ENCODE assay signal across 20 cellular contexts in the genomic region with DNA sequence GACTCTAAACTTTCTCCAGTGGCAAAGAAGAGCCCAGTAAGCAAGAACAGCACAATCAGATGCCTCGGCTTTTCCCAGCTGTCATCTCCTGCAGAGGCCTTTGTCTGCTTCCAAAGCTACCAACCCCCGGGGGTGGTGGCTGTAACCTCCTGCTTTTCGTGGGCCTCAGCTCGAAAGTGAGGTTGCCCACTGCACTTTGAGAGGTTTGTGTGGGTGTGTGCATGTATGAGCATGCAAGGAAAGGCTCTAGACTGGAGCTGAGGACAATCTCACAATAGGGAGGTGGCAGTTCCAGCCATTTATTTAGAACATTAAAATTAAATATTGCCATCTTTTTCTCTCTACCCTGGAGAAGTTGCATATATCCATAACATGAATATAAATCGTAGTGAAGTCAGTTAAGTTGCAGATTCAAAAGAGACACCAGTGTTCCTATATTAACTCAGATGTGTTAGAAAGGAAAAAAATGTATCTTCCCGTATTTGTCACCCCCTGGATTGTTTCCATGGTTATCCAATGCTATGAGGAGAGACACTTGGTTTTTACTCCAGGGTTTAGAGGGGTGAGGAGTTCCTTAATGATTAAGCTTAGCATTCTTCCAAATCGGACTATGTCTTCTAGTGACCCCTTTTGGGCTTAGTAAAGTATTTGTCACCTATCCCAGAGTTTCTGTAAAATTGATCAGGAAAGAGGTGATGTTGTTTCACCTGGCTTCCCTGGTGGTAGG.
DNase-seq lines count a peak whose midpoint lies in the region; ATAC-seq, FAIRE-seq and TF ChIP-seq lines count a peak whose summit lies in the region.
"Had no signal": no experiment of that assay in that cellular context is flagged by ENCODE, and none has a peak within 500 bp of the region (broad histone marks: within the 10 kb centered on the region; RNA-seq: fewer than 3 reads in every experiment).

No MANE protein-coding gene starts in this region.

- POLR2A ChIA-PET in HEK293 (lab: Yijun Ruan, JAX) = no interaction called here

- peak; percentile 68 for DNase-seq in mammary epithelial cell
- DNase-seq in keratinocyte (ENCODE audit: low read depth, low spot score) = no peak
- DNase-seq in trophoblast cell = no peak
- no peak for DNase-seq in activated CD8-positive, alpha-beta memory T cell treated with anti-CD3 and anti-CD28 coated beads, Interleukin-2, amount 50 U/mL, for 4 hours
- DNase-seq in substantia nigra (lab: John Stamatoyannopoulos, UW) = no peak
- DNase-seq: BE2C; CD4-positive, alpha-beta memory T cell; H7; KBM-7; NCI-H1105 treated with DMSO at 0.1 percent for 48 hours; NCI-H187 treated with DMSO at 0.1 percent for 48 hours; NCI-H2171; NCI-H446 treated with DMSO at 0.1 percent for 48 hours; NCI-H774; SHP77 had no signal

- H3K79me2 ChIP-seq in mammary epithelial cell (ENCODE audit: insufficient read depth, low read length) (no peaks in the 10 kb centered on the region), keratinocyte (ENCODE audit: control insufficient read depth, insufficient read depth, low read length) (no peaks in the 10 kb centered on the region), trophoblast cell (ENCODE audit: control insufficient read depth, insufficient read depth, low read length, poor library complexity) (peaks cover 2% of the 10 kb centered on the region)

- in situ Hi-C loops in mammary epithelial cell (cut with MboI; ENCODE audit: low sequenced_read_pairs in 2 of 2) = no loop called here

- dilution Hi-C loops in mammary epithelial cell (cut with HindIII; ENCODE audit: low sequenced_read_pairs) = loop anchor here (5.0 kb wide), 1 partner anchor 86 kb away; no protein-coding TSS in a partner anchor
- dilution Hi-C loops in keratinocyte (cut with MboI; ENCODE audit: extremely low pct_ligation_motif_present, low sequenced_read_pairs) = no loop called here

- H2BK120ac ChIP-seq in trophoblast cell (ENCODE audit: insufficient read depth, low read length, poor library complexity) = peak overlapping the region; percentile 57

- H3K36me3 ChIP-seq in HEK293 (ENCODE audit: control insufficient read depth in 2 of 2, insufficient read depth in 1 of 2, low read length in 2 of 2) (no peaks in the 10 kb centered on the region), mammary epithelial cell (ENCODE audit: insufficient read depth, low read length) (no peaks in the 10 kb centered on the region), keratinocyte (ENCODE audit: control insufficient read depth in 2 of 2, extremely low read depth in 1 of 2, insufficient read depth in 2 of 2, low read length in 2 of 2) (no peaks in the 10 kb centered on the region), trophoblast cell (ENCODE audit: control insufficient read depth in 1 of 2, insufficient read depth in 2 of 2, low read length in 2 of 2) (no peaks in the 10 kb centered on the region)
- H3K36me3 ChIP-seq: BE2C had no signal

- TF ChIP-seq CTCF in HEK293 (tag by site-specific recombination; IDR thresholded peaks at IDR 0.05) (no peak), mammary epithelial cell (conservative IDR thresholded peaks at IDR 0.05 in 1 of 2, IDR thresholded peaks at IDR 0.05 in 1 of 2; ENCODE audit: extremely low read depth in 1 of 2, insufficient read depth in 1 of 2, low read depth in 1 of 2, low read length in 2 of 2) (no peak), keratinocyte (optimal IDR thresholded peaks at IDR 0.05 in 1 of 3, IDR thresholded peaks at IDR 0.05 in 1 of 3, conservative IDR thresholded peaks at IDR 0.05 in 1 of 3; ENCODE audit: extremely low read depth in 1 of 3, insufficient read depth in 2 of 3, low read length in 3 of 3) (no peak)

- H3K18ac ChIP-seq in trophoblast cell (ENCODE audit: low read length) = no peak overlapping the region

- H4K91ac ChIP-seq in trophoblast cell (ENCODE audit: low read depth, low read length) = peak overlapping the region; percentile 68

- H2BK12ac ChIP-seq in trophoblast cell (ENCODE audit: low read length) = peak overlapping the region; percentile 84

- H2AK5ac ChIP-seq in trophoblast cell (ENCODE audit: low read length) = peak overlapping the region; percentile 55

- H3K4me3 ChIP-seq in HEK293 (ENCODE audit: low read depth, low read length) = no peak overlapping the region
- H3K4me3 ChIP-seq in mammary epithelial cell (replicated peaks in 1 of 3; ENCODE audit: insufficient read depth in 1 of 3, low read depth in 2 of 3, low read length in 3 of 3) = no peak overlapping the region
- peak overlapping the region in 1 of 3 experiments; percentile 6 for H3K4me3 ChIP-seq in keratinocyte (ENCODE audit: control insufficient read depth in 2 of 3, extremely low read depth in 1 of 3, insufficient read depth in 2 of 3, low read depth in 1 of 3, low read length in 3 of 3)
- no peak overlapping the region for H3K4me3 ChIP-seq in trophoblast cell (ENCODE audit: low read depth, low read length)

- H3K9ac ChIP-seq in mammary epithelial cell (ENCODE audit: insufficient read depth, low read length) = peak overlapping the region; percentile 43
- H3K9ac ChIP-seq in keratinocyte (ENCODE audit: control insufficient read depth, extremely low read depth, insufficient read depth, low read length) = peak overlapping the region; percentile 60
- no peak overlapping the region for H3K9ac ChIP-seq in trophoblast cell (ENCODE audit: low read length)

- H3K9me3 ChIP-seq in HEK293 (ENCODE audit: control insufficient read depth, insufficient read depth, low read depth, low read length) (no peaks in the 10 kb centered on the region), mammary epithelial cell (replicated peaks; ENCODE audit: insufficient read depth, low read length) (no peaks in the 10 kb centered on the region), keratinocyte (ENCODE audit: control insufficient read depth, low read depth, low read length) (no peaks in the 10 kb centered on the region), trophoblast cell (ENCODE audit: insufficient read depth, low read depth, low read length) (no peaks in the 10 kb centered on the region)
- H3K9me3 ChIP-seq: BE2C had no signal

- FAIRE-seq in keratinocyte (lab: Jason Lieb, UNC) = peak; percentile 52

- intact Hi-C loops in mammary epithelial cell (cut with micrococcal nuclease) = loop anchor here (1.0 to 5.0 kb wide), 4 partner anchors 94 to 784 kb away; no protein-coding TSS in a partner anchor

- H3K4me1 ChIP-seq in HEK293 (ENCODE audit: control insufficient read depth, insufficient read depth, low read length) (no peaks in the 10 kb centered on the region), mammary epithelial cell (ENCODE audit: insufficient read depth, low read length) (peaks cover 38% of the 10 kb centered on the region), keratinocyte (ENCODE audit: control insufficient read depth, extremely low read depth, insufficient read depth, low read length) (peaks cover 44% of the 10 kb centered on the region), trophoblast cell (ENCODE audit: control insufficient read depth in 1 of 2, insufficient read depth in 2 of 2, low read length in 2 of 2) (peaks cover 3 to 5% of the 10 kb centered on the region in 2 experiments)
- H3K4me1 ChIP-seq: BE2C had no signal

- 15% methylated on average over 7 of the region's 7 CpGs for WGBS in mammary epithelial cell (ENCODE audit: low coverage, missing lambda C conversion rate)
- WGBS in trophoblast cell (ENCODE audit: extremely low coverage, insufficient coverage, insufficient read length) = no CpG with 5 or more reads among the region's 7 CpGs

- H3K9me1 ChIP-seq in keratinocyte (ENCODE audit: control insufficient read depth, extremely low read depth, insufficient read depth, low read length) = no peaks in the 10 kb centered on the region

- H3K27ac ChIP-seq in HEK293 (ENCODE audit: extremely low read depth, low read depth, low read length) (no peak overlapping the region), mammary epithelial cell (ENCODE audit: insufficient read depth, low read depth, low read length) (peak overlapping the region; percentile 94), keratinocyte (ENCODE audit: control insufficient read depth, insufficient read depth, low read length) (peak overlapping the region; percentile 88), trophoblast cell (ENCODE audit: low read depth, low read length) (no peak overlapping the region), substantia nigra (ENCODE audit: low read depth, low read length, poor library complexity, severe bottlenecking) (no peak overlapping the region)
- H3K27ac ChIP-seq: HL-60 had no signal

- peaks cover 20% of the 10 kb centered on the region for H3K79me1 ChIP-seq in trophoblast cell (ENCODE audit: low read length)

- H3K27me3 ChIP-seq in mammary epithelial cell (ENCODE audit: insufficient read depth, low read length) = no peaks in the 10 kb centered on the region
- no peaks in the 10 kb centered on the region for H3K27me3 ChIP-seq in keratinocyte (ENCODE audit: control insufficient read depth, extremely low read depth, insufficient read depth, low read length)
- no peaks in the 10 kb centered on the region for H3K27me3 ChIP-seq in trophoblast cell (ENCODE audit: insufficient read depth, low read length)
- H3K27me3 ChIP-seq: BE2C had no signal

- H3K14ac ChIP-seq in trophoblast cell (ENCODE audit: low read length) = no peak overlapping the region

- TSS peak; percentile 90 for BruUV-seq in mammary epithelial cell (replicated peaks; lab: Mats Ljungman, UMichigan)

- no peak overlapping the region for H3K23ac ChIP-seq in trophoblast cell (ENCODE audit: low read length)

- CTCF ChIA-PET in HEK293 (lab: Yijun Ruan, JAX) = interaction anchor here (0.7 to 1.4 kb wide), 2 partner anchors 81 to 154 kb away, joined by 3 to 5 read pairs; no protein-coding TSS in a partner anchor
- CTCF ChIA-PET in mammary epithelial cell (lab: Charles Lee; ENCODE audit: low non-redundant PET) = interaction anchor here (0.5 to 0.8 kb wide), 3 partner anchors 41 to 689 kb away, joined by 3 to 5 read pairs (median 3); no protein-coding TSS in a partner anchor

- peak overlapping the region; percentile 25 for H4K8ac ChIP-seq in trophoblast cell (ENCODE audit: low read depth, low read length)

- peak overlapping the region; percentile 68 for H3K4me2 ChIP-seq in mammary epithelial cell (ENCODE audit: insufficient read depth, low read depth, low read length)
- peak overlapping the region; percentile 52 for H3K4me2 ChIP-seq in keratinocyte (ENCODE audit: control insufficient read depth, extremely low read depth, insufficient read depth, low read depth, low read length)
- H3K4me2 ChIP-seq in trophoblast cell (ENCODE audit: low read length) = no peak overlapping the region

- H2AFZ ChIP-seq in mammary epithelial cell (ENCODE audit: low read depth, low read length) = peak overlapping the region; percentile 54
- H2AFZ ChIP-seq in keratinocyte (ENCODE audit: control insufficient read depth, low read length) = peak overlapping the region; percentile 54
- H2AFZ ChIP-seq in trophoblast cell (ENCODE audit: insufficient read depth, low read length, poor library complexity) = no peak overlapping the region

- H2BK5ac ChIP-seq in trophoblast cell (ENCODE audit: low read depth, low read length, poor library complexity) = no peak overlapping the region

- H3K4ac ChIP-seq in trophoblast cell (ENCODE audit: low read depth, low read length) = no peak overlapping the region

- no peaks in the 10 kb centered on the region for H4K20me1 ChIP-seq in mammary epithelial cell (ENCODE audit: insufficient read depth, low read length)
- H4K20me1 ChIP-seq in keratinocyte (ENCODE audit: control insufficient read depth, extremely low read depth, insufficient read depth, low read length) = no peaks in the 10 kb centered on the region

- no peak overlapping the region for H4K12ac ChIP-seq in trophoblast cell (ENCODE audit: low read depth, low read length)

- ATAC-seq in GM21423 (IDR thresholded peaks at IDR 0.05; ENCODE audit: unreplicated experiment) = no peak
- no peak for ATAC-seq in HG02642 (IDR thresholded peaks at IDR 0.05; ENCODE audit: poor library complexity, unreplicated experiment)
- ATAC-seq: SK-N-SH treated with all-trans-retinoic acid at 6 μM for 48 hours had no signal

Comparison
In these comparisons a context has a peak if more than half of its experiments do, and no peak if none do; other contexts are left out.
1. H3K27ac ChIP-seq: peak in mammary epithelial cell (single experiment) and keratinocyte (single experiment); none in HEK293 (single experiment), trophoblast cell (single experiment) and substantia nigra (single experiment).